ENCODE assay signal across 1 cellular context in the genomic region with DNA sequence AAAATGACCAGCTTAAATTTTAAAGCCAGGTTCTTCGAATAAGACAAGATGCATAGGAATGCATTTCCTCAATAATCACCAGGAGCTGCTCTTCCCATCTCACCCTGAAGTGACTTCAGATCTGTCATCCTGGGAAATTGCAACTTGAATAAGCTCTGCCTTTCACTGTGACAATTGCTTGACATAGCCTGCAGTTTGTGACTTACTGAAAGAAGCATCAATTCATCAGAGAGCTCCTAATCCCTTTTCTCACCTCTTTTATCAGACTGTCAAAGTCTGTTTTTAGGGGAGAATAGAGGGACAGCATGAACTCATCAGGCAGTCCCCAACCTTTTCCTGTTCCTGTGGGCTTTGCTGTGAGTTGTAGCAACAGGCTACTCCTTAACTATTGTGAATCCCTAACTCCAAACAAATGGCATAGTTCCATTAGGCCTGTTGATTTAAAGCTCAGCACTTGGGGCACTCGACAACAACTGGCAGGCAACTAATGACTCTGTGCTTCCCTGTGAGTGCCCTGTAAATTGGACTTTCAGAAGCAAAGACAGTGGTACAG.
TF ChIP-seq lines count a peak whose summit lies in the region.

No MANE protein-coding gene starts in this region.

TF ChIP-seq in K562, 482 proteins besides CTCF, POLR2A, EP300 and RAD21:
- TF ChIP-seq ADNP (tag; IDR thresholded peaks at IDR 0.05): no peak
- no peak for TF ChIP-seq KDM1A (IDR thresholded peaks at IDR 0.05)
- TF ChIP-seq CCNT2 (IDR thresholded peaks at IDR 0.05; ENCODE audit: borderline replicate concordance, extremely low read depth, insufficient read length, low read depth, low read length): no peak
- TF ChIP-seq, protein P1, sequence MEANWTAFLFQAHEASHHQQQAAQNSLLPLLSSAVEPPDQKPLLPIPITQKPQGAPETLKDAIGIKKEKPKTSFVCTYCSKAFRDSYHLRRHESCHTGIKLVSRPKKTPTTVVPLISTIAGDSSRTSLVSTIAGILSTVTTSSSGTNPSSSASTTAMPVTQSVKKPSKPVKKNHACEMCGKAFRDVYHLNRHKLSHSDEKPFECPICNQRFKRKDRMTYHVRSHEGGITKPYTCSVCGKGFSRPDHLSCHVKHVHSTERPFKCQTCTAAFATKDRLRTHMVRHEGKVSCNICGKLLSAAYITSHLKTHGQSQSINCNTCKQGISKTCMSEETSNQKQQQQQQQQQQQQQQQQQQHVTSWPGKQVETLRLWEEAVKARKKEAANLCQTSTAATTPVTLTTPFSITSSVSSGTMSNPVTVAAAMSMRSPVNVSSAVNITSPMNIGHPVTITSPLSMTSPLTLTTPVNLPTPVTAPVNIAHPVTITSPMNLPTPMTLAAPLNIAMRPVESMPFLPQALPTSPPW (CRISPR knock-in tag; IDR thresholded peaks at IDR 0.05): no peak
- TF ChIP-seq PBX2 (CRISPR knock-in tag; IDR thresholded peaks at IDR 0.05; ENCODE audit: low read depth): no peak
- TF ChIP-seq PBX2 (tag; conservative IDR thresholded peaks at IDR 0.05; ENCODE audit: low read depth): 0 out of 2 replicates have a peak, but pooled peaks have one; percentile 10
